Comparison of ENCODE assay signal across 20 cellular contexts in the genomic region with DNA sequence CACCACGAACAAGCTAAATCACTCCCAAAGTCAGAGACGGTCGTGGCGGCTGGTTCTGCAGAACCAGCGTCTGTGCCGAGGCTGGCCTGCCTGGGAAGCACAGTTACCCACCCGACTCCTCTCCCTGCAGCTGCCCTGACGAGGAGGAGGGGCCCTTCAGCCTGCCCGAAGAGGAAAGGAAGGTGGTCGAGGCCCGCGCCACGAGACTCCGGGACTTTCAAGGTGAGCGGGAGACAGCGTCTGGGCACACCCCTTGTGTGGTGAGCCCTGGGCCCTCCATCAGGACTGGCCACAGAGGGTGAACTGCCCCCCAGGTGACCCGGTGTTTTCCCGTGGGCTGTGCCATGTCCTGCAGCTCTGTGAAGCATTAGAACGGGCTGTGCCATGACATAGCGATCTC.
"Had no signal": no experiment of that assay in that cellular context is flagged by ENCODE, and none has a peak within 500 bp of the region (broad histone marks: within the 10 kb centered on the region; RNA-seq: fewer than 3 reads in every experiment).

No MANE protein-coding gene starts in this region.

- H3K4me3 ChIP-seq: gastroesophageal sphincter, heart left ventricle, spleen, thyroid gland had no signal

- H3K4me1 Mint-ChIP-seq: activated naive CD8-positive, alpha-beta T cell treated with anti-CD3 and anti-CD28 coated beads, Interleukin-2, amount 10 ng/mL, durations not matched to agents 7 days and 5 days; endodermal cell; neural crest cell had no signal

- H3K27me3 Mint-ChIP-seq: activated naive CD8-positive, alpha-beta T cell treated with anti-CD3 and anti-CD28 coated beads, Interleukin-2, amount 10 ng/mL, durations not matched to agents 7 days and 5 days; naive thymus-derived CD4-positive, alpha-beta T cell; progenitor cell of endocrine pancreas had no signal

- H3K9me3 ChIP-seq: gastroesophageal sphincter, heart left ventricle, spleen, thyroid gland had no signal

- H3K27ac Mint-ChIP-seq: activated CD8-positive, alpha-beta T cell treated with anti-CD3 and anti-CD28 coated beads, Interleukin-2, amount 10 ng/mL, durations not matched to agents 7 days and 5 days; activated naive CD8-positive, alpha-beta T cell treated with anti-CD3 and anti-CD28 coated beads, Interleukin-2, amount 10 ng/mL, durations not matched to agents 7 days and 5 days; activated T-helper 2 cell treated with anti-CD3 and anti-CD28 coated beads, Interferon-gamma antibody, Interleukin-2, Interleukin-4, amounts not matched to agents 10 μg/mL and 5 μg/mL and 100 μg/mL, durations not matched to agents 14 hours and 24 hours and 36 hours had no signal

- H3K27ac ChIP-seq: gastroesophageal sphincter, heart left ventricle, spleen, thyroid gland, VCaP had no signal

- H3K4me3 Mint-ChIP-seq: activated CD8-positive, alpha-beta T cell treated with anti-CD3 and anti-CD28 coated beads, Interleukin-2, amount 10 ng/mL, durations not matched to agents 7 days and 5 days; activated naive CD8-positive, alpha-beta T cell treated with anti-CD3 and anti-CD28 coated beads, Interleukin-2, amount 10 ng/mL, durations not matched to agents 7 days and 5 days; endodermal cell; neural crest cell had no signal

- ATAC-seq: activated CD4-positive, CD25-positive, alpha-beta regulatory T cell treated with anti-CD3 and anti-CD28 coated beads, Interleukin-2, amount 50 U/mL, for 24 hours; activated CD8-positive, alpha-beta T cell treated with anti-CD3 and anti-CD28 coated beads, Interleukin-2, amount 10 ng/mL, durations not matched to agents 7 days and 5 days; gastroesophageal sphincter; heart left ventricle; left cardiac atrium; naive thymus-derived CD4-positive, alpha-beta T cell; stimulated activated naive CD8-positive, alpha-beta T cell treated with anti-CD3 and anti-CD28 coated beads, Interleukin-15, Interleukin-2, amounts not matched to agents 100 U/mL and 50 U/mL, for 24 hours had no signal

- DNase-seq: activated CD4-positive, alpha-beta T cell treated with anti-CD3 and anti-CD28 coated beads, Interleukin-2, amount 50 U/mL, for 1 hour; activated CD8-positive, alpha-beta T cell treated with anti-CD3 and anti-CD28 coated beads, Interleukin-2, amount 10 ng/mL, durations not matched to agents 7 days and 5 days; activated naive CD4-positive, alpha-beta T cell; activated naive CD8-positive, alpha-beta T cell treated with anti-CD3 and anti-CD28 coated beads, Interleukin-2, amount 10 ng/mL, durations not matched to agents 7 days and 5 days; amniotic stem cell; cortex of kidney; endodermal cell; heart left ventricle; left cardiac atrium; naive thymus-derived CD4-positive, alpha-beta T cell; spleen; stimulated activated CD4-positive, alpha-beta T cell treated with anti-CD3 and anti-CD28 coated beads, Interleukin-4, amount 100 ng/mL, for 1 hour; stimulated activated naive CD8-positive, alpha-beta T cell treated with anti-CD3 and anti-CD28 coated beads, Interleukin-15, Interleukin-2, amounts not matched to agents 100 U/mL and 50 U/mL, for 24 hours; thyroid gland had no signal

- H3K4me1 ChIP-seq: gastroesophageal sphincter, heart left ventricle, spleen, thyroid gland had no signal

- H3K27me3 ChIP-seq: gastroesophageal sphincter, heart left ventricle, spleen, thyroid gland had no signal
